Comparison of ENCODE assay signal across 1 cellular context in the genomic region with DNA sequence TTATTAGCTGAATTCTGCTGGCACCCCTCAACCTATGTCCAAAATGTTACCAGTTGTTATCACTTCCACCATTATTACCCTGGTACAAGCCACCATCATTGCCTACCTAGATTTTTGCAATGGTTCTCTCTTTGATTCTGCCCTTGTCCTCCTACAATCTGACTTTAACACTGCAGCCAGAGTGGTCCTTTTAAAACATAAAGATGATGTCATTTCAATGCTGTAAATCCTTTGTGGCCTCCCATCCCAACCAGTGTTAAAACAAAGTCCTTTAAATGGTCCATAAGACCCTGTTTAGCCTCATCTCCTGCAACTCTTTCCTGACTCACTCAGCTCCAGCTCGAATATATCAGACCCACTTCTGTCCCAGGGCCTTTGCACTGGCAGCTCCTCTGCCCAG.
TF ChIP-seq lines count a peak whose summit lies in the region.

No MANE protein-coding gene starts in this region.

TF ChIP-seq in HEK293, 187 proteins besides CTCF, POLR2A, EP300 and RAD21 (continued from another document):
- TF ChIP-seq, protein P1, sequence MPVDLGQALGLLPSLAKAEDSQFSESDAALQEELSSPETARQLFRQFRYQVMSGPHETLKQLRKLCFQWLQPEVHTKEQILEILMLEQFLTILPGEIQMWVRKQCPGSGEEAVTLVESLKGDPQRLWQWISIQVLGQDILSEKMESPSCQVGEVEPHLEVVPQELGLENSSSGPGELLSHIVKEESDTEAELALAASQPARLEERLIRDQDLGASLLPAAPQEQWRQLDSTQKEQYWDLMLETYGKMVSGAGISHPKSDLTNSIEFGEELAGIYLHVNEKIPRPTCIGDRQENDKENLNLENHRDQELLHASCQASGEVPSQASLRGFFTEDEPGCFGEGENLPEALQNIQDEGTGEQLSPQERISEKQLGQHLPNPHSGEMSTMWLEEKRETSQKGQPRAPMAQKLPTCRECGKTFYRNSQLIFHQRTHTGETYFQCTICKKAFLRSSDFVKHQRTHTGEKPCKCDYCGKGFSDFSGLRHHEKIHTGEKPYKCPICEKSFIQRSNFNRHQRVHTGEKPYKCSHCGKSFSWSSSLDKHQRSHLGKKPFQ (tag by site-specific recombination; IDR thresholded peaks at IDR 0.05): no peak
- TF ChIP-seq ZNF423 (tag by site-specific recombination; IDR thresholded peaks at IDR 0.05) (no peak), ZEB2 (tag by site-specific recombination; IDR thresholded peaks at IDR 0.05) (no peak), SP3 (tag by site-specific recombination; IDR thresholded peaks at IDR 0.05) (no peak), ZNF175 (tag by site-specific recombination; IDR thresholded peaks at IDR 0.05) (no peak), ZNF623 (tag by site-specific recombination; IDR thresholded peaks at IDR 0.05) (peak; percentile 77), ZNF660 (tag by site-specific recombination; IDR thresholded peaks at IDR 0.05) (no peak), ZNF23 (tag by site-specific recombination; IDR thresholded peaks at IDR 0.05; ENCODE audit: borderline replicate concordance) (no peak), GFI1B (tag by site-specific recombination; IDR thresholded peaks at IDR 0.05) (no peak)
- TF ChIP-seq, protein P2, sequence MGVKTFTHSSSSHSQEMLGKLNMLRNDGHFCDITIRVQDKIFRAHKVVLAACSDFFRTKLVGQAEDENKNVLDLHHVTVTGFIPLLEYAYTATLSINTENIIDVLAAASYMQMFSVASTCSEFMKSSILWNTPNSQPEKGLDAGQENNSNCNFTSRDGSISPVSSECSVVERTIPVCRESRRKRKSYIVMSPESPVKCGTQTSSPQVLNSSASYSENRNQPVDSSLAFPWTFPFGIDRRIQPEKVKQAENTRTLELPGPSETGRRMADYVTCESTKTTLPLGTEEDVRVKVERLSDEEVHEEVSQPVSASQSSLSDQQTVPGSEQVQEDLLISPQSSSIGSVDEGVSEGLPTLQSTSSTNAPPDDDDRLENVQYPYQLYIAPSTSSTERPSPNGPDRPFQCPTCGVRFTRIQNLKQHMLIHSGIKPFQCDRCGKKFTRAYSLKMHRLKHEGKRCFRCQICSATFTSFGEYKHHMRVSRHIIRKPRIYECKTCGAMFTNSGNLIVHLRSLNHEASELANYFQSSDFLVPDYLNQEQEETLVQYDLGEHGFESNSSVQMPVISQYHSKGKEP (tag by site-specific recombination; IDR thresholded peaks at IDR 0.05): no peak
- TF ChIP-seq, protein P3, sequence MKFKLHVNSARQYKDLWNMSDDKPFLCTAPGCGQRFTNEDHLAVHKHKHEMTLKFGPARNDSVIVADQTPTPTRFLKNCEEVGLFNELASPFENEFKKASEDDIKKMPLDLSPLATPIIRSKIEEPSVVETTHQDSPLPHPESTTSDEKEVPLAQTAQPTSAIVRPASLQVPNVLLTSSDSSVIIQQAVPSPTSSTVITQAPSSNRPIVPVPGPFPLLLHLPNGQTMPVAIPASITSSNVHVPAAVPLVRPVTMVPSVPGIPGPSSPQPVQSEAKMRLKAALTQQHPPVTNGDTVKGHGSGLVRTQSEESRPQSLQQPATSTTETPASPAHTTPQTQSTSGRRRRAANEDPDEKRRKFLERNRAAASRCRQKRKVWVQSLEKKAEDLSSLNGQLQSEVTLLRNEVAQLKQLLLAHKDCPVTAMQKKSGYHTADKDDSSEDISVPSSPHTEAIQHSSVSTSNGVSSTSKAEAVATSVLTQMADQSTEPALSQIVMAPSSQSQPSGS (tag by site-specific recombination; IDR thresholded peaks at IDR 0.05; ENCODE audit: low read depth): peak; percentile 75
- TF ChIP-seq, protein P4, sequence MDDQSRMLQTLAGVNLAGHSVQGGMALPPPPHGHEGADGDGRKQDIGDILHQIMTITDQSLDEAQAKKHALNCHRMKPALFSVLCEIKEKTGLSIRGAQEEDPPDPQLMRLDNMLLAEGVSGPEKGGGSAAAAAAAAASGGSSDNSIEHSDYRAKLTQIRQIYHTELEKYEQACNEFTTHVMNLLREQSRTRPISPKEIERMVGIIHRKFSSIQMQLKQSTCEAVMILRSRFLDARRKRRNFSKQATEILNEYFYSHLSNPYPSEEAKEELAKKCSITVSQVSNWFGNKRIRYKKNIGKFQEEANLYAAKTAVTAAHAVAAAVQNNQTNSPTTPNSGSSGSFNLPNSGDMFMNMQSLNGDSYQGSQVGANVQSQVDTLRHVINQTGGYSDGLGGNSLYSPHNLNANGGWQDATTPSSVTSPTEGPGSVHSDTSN (CRISPR knock-in tag; IDR thresholded peaks at IDR 0.05): no peak
- TF ChIP-seq, protein P5, sequence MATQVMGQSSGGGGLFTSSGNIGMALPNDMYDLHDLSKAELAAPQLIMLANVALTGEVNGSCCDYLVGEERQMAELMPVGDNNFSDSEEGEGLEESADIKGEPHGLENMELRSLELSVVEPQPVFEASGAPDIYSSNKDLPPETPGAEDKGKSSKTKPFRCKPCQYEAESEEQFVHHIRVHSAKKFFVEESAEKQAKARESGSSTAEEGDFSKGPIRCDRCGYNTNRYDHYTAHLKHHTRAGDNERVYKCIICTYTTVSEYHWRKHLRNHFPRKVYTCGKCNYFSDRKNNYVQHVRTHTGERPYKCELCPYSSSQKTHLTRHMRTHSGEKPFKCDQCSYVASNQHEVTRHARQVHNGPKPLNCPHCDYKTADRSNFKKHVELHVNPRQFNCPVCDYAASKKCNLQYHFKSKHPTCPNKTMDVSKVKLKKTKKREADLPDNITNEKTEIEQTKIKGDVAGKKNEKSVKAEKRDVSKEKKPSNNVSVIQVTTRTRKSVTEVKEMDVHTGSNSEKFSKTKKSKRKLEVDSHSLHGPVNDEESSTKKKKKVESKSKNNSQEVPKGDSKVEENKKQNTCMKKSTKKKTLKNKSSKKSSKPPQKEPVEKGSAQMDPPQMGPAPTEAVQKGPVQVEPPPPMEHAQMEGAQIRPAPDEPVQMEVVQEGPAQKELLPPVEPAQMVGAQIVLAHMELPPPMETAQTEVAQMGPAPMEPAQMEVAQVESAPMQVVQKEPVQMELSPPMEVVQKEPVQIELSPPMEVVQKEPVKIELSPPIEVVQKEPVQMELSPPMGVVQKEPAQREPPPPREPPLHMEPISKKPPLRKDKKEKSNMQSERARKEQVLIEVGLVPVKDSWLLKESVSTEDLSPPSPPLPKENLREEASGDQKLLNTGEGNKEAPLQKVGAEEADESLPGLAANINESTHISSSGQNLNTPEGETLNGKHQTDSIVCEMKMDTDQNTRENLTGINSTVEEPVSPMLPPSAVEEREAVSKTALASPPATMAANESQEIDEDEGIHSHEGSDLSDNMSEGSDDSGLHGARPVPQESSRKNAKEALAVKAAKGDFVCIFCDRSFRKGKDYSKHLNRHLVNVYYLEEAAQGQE (tag by site-specific recombination; IDR thresholded peaks at IDR 0.05): no peak
- TF ChIP-seq, protein P6, sequence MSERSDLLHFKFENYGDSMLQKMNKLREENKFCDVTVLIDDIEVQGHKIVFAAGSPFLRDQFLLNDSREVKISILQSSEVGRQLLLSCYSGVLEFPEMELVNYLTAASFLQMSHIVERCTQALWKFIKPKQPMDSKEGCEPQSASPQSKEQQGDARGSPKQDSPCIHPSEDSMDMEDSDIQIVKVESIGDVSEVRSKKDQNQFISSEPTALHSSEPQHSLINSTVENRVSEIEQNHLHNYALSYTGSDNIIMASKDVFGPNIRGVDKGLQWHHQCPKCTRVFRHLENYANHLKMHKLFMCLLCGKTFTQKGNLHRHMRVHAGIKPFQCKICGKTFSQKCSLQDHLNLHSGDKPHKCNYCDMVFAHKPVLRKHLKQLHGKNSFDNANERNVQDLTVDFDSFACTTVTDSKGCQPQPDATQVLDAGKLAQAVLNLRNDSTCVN (tag by site-specific recombination; optimal IDR thresholded peaks at IDR 0.05): no peak
